ENCODE assay signal across 10 cellular contexts in genomic region chr1:151639466-151639865, GRCh38. TPM values are rescaled to one million over a fixed set of nuclear protein-coding genes. Genes with fewer than 3 reads are reported as not detected.
A peak's percentile ranks its signal among the peaks of the same experiment; 100 is the strongest.
DNase-seq lines count a peak whose midpoint lies in the region; ATAC-seq, FAIRE-seq and TF ChIP-seq lines count a peak whose summit lies in the region.
"Had no signal": no experiment of that assay in that cellular context is flagged by ENCODE, and none has a peak within 500 bp of the region (broad histone marks: within the 10 kb centered on the region; RNA-seq: fewer than 3 reads in every experiment).

No MANE protein-coding gene starts in this region.

- peaks cover 20% of the 10 kb centered on the region for H3K4me1 Mint-ChIP-seq in nephron

- TF ChIP-seq CTCF in epithelial cell of proximal tubule (conservative IDR thresholded peaks at IDR 0.05; ENCODE audit: low read depth, low read length) (no peak), nephron (IDR thresholded peaks at IDR 0.05; ENCODE audit: unreplicated experiment in 3 of 3) (no peak), heart right ventricle (IDR thresholded peaks at IDR 0.05) (no peak)

- H3K4me3 ChIP-seq in epithelial cell of proximal tubule (ENCODE audit: low read depth, low read length) (no peak overlapping the region), heart right ventricle (no peak overlapping the region)

- H3K27ac ChIP-seq in heart right ventricle (no peak overlapping the region), caudate nucleus (ENCODE audit: low read depth, low read length) (no peak overlapping the region)

- no peaks in the 10 kb centered on the region for H3K27me3 ChIP-seq in heart right ventricle

- H3K27me3 Mint-ChIP-seq in nephron (ENCODE audit: low read depth), result no peaks in the 10 kb centered on the region

- FAIRE-seq in RCC 7860 (lab: Jason Lieb, UNC), result peak; percentile 79

- peaks cover 36% of the 10 kb centered on the region for H3K36me3 Mint-ChIP-seq in nephron (ENCODE audit: low read depth)

- H3K4me1 ChIP-seq in heart right ventricle, result peaks cover 5 to 41% (median 27%) of the 10 kb centered on the region in 9 donors

- peak overlapping the region; percentile 34 to 93 (median 53) for H3K27ac Mint-ChIP-seq in nephron

- DNase-seq in ELR (ENCODE audit: low read depth), result peak; percentile 75
- peak; percentile 62 for DNase-seq in RCC 7860 (ENCODE audit: low spot score)
- peak; percentile 66 for DNase-seq in epithelial cell of proximal tubule (ENCODE audit: low read depth)
- no peak for DNase-seq in heart right ventricle
- DNase-seq in T-helper 1 cell, result no peak
- DNase-seq in caudate nucleus (lab: John Stamatoyannopoulos, UW), result no peak
- DNase-seq in stimulated activated CD4-positive, alpha-beta T cell treated with anti-CD3 and anti-CD28 coated beads, Interleukin-2, amount 100 ng/mL, for 48 hours, result no peak
- DNase-seq: activated CD4-positive, alpha-beta T cell treated with anti-CD3 and anti-CD28 coated beads, Interleukin-2, amount 50 U/mL, for 48 hours; NCI-H2171 treated with DMSO at 0.1 percent for 48 hours had no signal

- intact Hi-C loops in heart right ventricle (cut with DNase I), result no loop called here

- H3K36me3 ChIP-seq in heart right ventricle, result peaks cover 0 to 20% (median 0%) of the 10 kb centered on the region in 9 donors

- H3K9me3 ChIP-seq in heart right ventricle, result no peaks in the 10 kb centered on the region

- ATAC-seq in heart right ventricle, result no peak

- 29 to 44% methylated on average over 2 of the region's 2 CpGs for WGBS in heart right ventricle, 2 donors

- no peak overlapping the region for H3K4me3 Mint-ChIP-seq in nephron

- H3K9me3 Mint-ChIP-seq in nephron, result no peaks in the 10 kb centered on the region

RNA-seq across cellular contexts. Expression of gene SNX27, which starts 27.6 kb away (rescaled TPM):
- total RNA-seq in epithelial cell of proximal tubule (13.2 and 14.8 TPM in 2 replicates), heart right ventricle (10 to 100 TPM; 26.9 to 37.8 (median 33.4) TPM)
- 1 to 10 TPM; 6.5 to 7.1 TPM for polyA plus RNA-seq in heart right ventricle

Comparison
In these comparisons a context has a peak if more than half of its experiments do, and no peak if none do; other contexts are left out.
1. DNase-seq: peak in ELR (single experiment), RCC 7860 (single experiment) and epithelial cell of proximal tubule (single experiment); none in heart right ventricle (0 of 2), T-helper 1 cell (0 of 5), caudate nucleus (0 of 61) and stimulated activated CD4-positive, alpha-beta T cell treated with anti-CD3 and anti-CD28 coated beads, Interleukin-2, amount 100 ng/mL, for 48 hours (0 of 2).